35 cellular contexts compared by ENCODE assay signal in genomic region chr7:111755388-111755787, GRCh38.
"Had no signal": no experiment of that assay in that cellular context is flagged by ENCODE, and none has a peak within 500 bp of the region (broad histone marks: within the 10 kb centered on the region; RNA-seq: fewer than 3 reads in every experiment).

No MANE protein-coding gene starts in this region.

- H3K9me3 Mint-ChIP-seq: activated naive CD4-positive, alpha-beta T cell treated with anti-CD3 and anti-CD28 coated beads for 36 hours; activated naive CD8-positive, alpha-beta T cell treated with anti-CD3 and anti-CD28 coated beads for 36 hours; activated T-helper 1 cell treated with anti-CD3 and anti-CD28 coated beads, Interleukin-12 subunit alpha, Interleukin-12 subunit beta, Interleukin-2, Interleukin-4 antibody, amounts not matched to agents 30 ng/mL and 10 ng/mL and 1 ng/mL, durations not matched to agents 14 hours and 24 hours and 36 hours; central memory CD8-positive, alpha-beta T cell; memory B cell; naive thymus-derived CD8-positive, alpha-beta T cell; neural progenitor cell; stimulated activated naive B cell treated with anti-CD40 and anti-IgM and Interleukin-4, amounts not matched to agents 10 μg/mL and 1 μg/mL and 100 μg/mL, for 72 hours had no signal

- H3K4me3 Mint-ChIP-seq: activated naive CD4-positive, alpha-beta T cell treated with anti-CD3 and anti-CD28 coated beads for 36 hours; activated naive CD8-positive, alpha-beta T cell treated with anti-CD3 and anti-CD28 coated beads for 36 hours; activated T-helper 1 cell treated with anti-CD3 and anti-CD28 coated beads, Interleukin-12 subunit alpha, Interleukin-12 subunit beta, Interleukin-2, Interleukin-4 antibody, amounts not matched to agents 30 ng/mL and 10 ng/mL and 1 ng/mL, durations not matched to agents 14 hours and 24 hours and 36 hours; central memory CD8-positive, alpha-beta T cell; memory B cell; naive thymus-derived CD8-positive, alpha-beta T cell; neural progenitor cell; stimulated activated naive B cell treated with anti-CD40 and anti-IgM and Interleukin-4, amounts not matched to agents 10 μg/mL and 1 μg/mL and 100 μg/mL, for 72 hours; T-helper 17 cell had no signal

- H3K9me3 ChIP-seq: adrenal gland, breast epithelium, esophagus squamous epithelium, gastrocnemius medialis, right atrium auricular region, stomach, testis had no signal

- H3K36me3 ChIP-seq: breast epithelium, neural progenitor cell, WERI-Rb-1 had no signal

- ATAC-seq: activated CD4-positive, CD25-positive, alpha-beta regulatory T cell treated with anti-CD3 and anti-CD28 coated beads, Interleukin-2, amount 50 U/mL, for 24 hours; gastrocnemius medialis; left cardiac atrium; naive thymus-derived CD8-positive, alpha-beta T cell; stimulated activated naive B cell treated with anti-CD40 and anti-IgM and Interleukin-4, amounts not matched to agents 10 μg/mL and 1 μg/mL and 100 μg/mL, for 72 hours; T-helper 17 cell had no signal

- H3K27ac ChIP-seq: adrenal gland, epithelial cell of prostate, gastrocnemius medialis, hepatocyte, neural progenitor cell, parathyroid adenoma, right atrium auricular region, stomach, testis, WERI-Rb-1 had no signal

- H3K4me1 ChIP-seq: adrenal gland, breast epithelium, esophagus squamous epithelium, gastrocnemius medialis, right atrium auricular region, testis had no signal

- H3K36me3 Mint-ChIP-seq: activated naive CD8-positive, alpha-beta T cell treated with anti-CD3 and anti-CD28 coated beads for 36 hours; memory B cell; naive thymus-derived CD8-positive, alpha-beta T cell; stimulated activated naive B cell treated with anti-CD40 and anti-IgM and Interleukin-4, amounts not matched to agents 10 μg/mL and 1 μg/mL and 100 μg/mL, for 72 hours had no signal

- DNase-seq: activated CD4-positive, alpha-beta T cell treated with anti-CD3 and anti-CD28 coated beads for 48 hours; activated CD4-positive, alpha-beta T cell treated with anti-CD3 and anti-CD28 coated beads, Interleukin-2, amount 50 U/mL, for 48 hours; activated CD8-positive, alpha-beta memory T cell treated with anti-CD3 and anti-CD28 coated beads, Interleukin-2, amount 50 U/mL, for 4 hours; activated effector memory CD4-positive, alpha-beta T cell treated with anti-CD3 and anti-CD28 coated beads, Interleukin-2, amount 50 U/mL, for 16 hours; activated naive CD4-positive, alpha-beta T cell treated with anti-CD3 and anti-CD28 coated beads for 36 hours; activated naive CD8-positive, alpha-beta T cell treated with anti-CD3 and anti-CD28 coated beads for 36 hours; activated T-cell treated with anti-CD3 and anti-CD28 coated beads, Interleukin-2, amount 50 U/mL, for 1 hour; adrenal gland; dermis blood vessel endothelial cell; effector CD8-positive, alpha-beta T cell; esophagus squamous epithelium; gastrocnemius medialis; islet precursor cell; left cardiac atrium; naive thymus-derived CD8-positive, alpha-beta T cell; occipital lobe; stimulated activated CD4-positive, alpha-beta T cell treated with anti-CD3 and anti-CD28 coated beads, Interleukin-15, amount 100 ng/mL, for 24 hours; stimulated activated CD4-positive, alpha-beta T cell treated with anti-CD3 and anti-CD28 coated beads, Interleukin-2, amount 100 ng/mL, for 24 hours; stimulated activated naive B cell treated with anti-CD40 and anti-IgM and Interleukin-4, amounts not matched to agents 10 μg/mL and 1 μg/mL and 100 μg/mL, for 72 hours; stomach; T-helper 17 cell; T1000; testis; trophoblast cell; WERI-Rb-1 had no signal

- H3K27me3 ChIP-seq: adrenal gland, breast epithelium, esophagus squamous epithelium, gastrocnemius medialis, hepatocyte, neural progenitor cell, right atrium auricular region, stomach, testis had no signal

- H3K4me1 Mint-ChIP-seq: activated naive CD8-positive, alpha-beta T cell treated with anti-CD3 and anti-CD28 coated beads for 36 hours; central memory CD8-positive, alpha-beta T cell; memory B cell had no signal

- H3K4me3 ChIP-seq: adrenal gland, breast epithelium, esophagus squamous epithelium, gastrocnemius medialis, hepatocyte, neural progenitor cell, right atrium auricular region, stomach, testis had no signal

- H3K27ac Mint-ChIP-seq: activated naive CD4-positive, alpha-beta T cell treated with anti-CD3 and anti-CD28 coated beads for 36 hours; activated naive CD8-positive, alpha-beta T cell treated with anti-CD3 and anti-CD28 coated beads for 36 hours; activated T-helper 1 cell treated with anti-CD3 and anti-CD28 coated beads, Interleukin-12 subunit alpha, Interleukin-12 subunit beta, Interleukin-2, Interleukin-4 antibody, amounts not matched to agents 30 ng/mL and 10 ng/mL and 1 ng/mL, durations not matched to agents 14 hours and 24 hours and 36 hours; memory B cell; naive thymus-derived CD8-positive, alpha-beta T cell; neural progenitor cell; stimulated activated naive B cell treated with anti-CD40 and anti-IgM and Interleukin-4, amounts not matched to agents 10 μg/mL and 1 μg/mL and 100 μg/mL, for 72 hours; T-helper 17 cell had no signal
